ENCODE assay signal across 8 cellular contexts in the genomic region with DNA sequence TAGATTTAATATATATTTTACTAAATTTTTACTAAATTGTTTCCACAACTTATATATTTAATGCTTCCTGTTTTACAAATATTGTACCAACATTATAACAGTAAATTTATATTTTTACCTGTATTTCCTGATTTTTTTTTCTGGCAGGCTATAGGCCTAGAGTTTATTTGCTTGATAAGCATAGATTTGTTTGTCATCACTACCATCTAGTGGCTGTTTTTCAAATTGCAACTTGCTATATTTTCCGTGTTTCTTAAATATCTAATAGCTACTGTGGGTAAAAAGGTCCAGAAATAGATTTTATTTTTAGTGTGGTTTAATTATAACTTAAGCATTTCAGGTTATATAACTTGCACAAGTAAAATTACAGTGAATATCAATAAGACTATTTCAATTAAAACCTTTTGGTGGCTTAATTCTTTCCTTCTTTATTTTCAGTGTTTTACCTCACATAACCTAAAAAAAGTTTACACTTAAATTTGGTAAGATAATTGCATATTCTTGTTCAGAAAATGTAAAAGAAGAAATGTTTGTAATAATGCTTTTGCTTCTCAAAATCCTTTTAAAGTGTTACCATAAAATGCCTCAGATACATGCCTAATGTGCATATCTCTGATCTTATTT.
DNase-seq lines count a peak whose midpoint lies in the region; ATAC-seq, FAIRE-seq and TF ChIP-seq lines count a peak whose summit lies in the region.

No MANE protein-coding gene starts in this region.

- no peaks in the 10 kb centered on the region for H4K20me1 ChIP-seq in GM12878 (ENCODE audit: control insufficient read depth, insufficient read depth)

- peak; percentile 95 for TF ChIP-seq RAD21 in GM12878 (IDR thresholded peaks at IDR 0.05; ENCODE audit: insufficient read depth, low read depth, low read length)

- 0% methylated on average over 1 of the region's 1 CpG for WGBS in heart right ventricle, 2 donors
- WGBS in GM12878 (ENCODE audit: insufficient coverage, insufficient replicate concordance, low lambda C conversion rate, missing lambda C conversion rate), result 0% methylated on average over 1 of the region's 1 CpG

- TF ChIP-seq POLR2A in GM12878 (IDR thresholded peaks at IDR 0.05; ENCODE audit: low read depth, low read length) (no peak), vagina (IDR thresholded peaks at IDR 0.05) (no peak)

- H3K9ac ChIP-seq in GM12878 (ENCODE audit: control insufficient read depth, insufficient read depth, low read length), result no peak overlapping the region

- no peak overlapping the region for H3K4me3 ChIP-seq in heart right ventricle
- no peak overlapping the region for H3K4me3 ChIP-seq in GM12878
- no peak overlapping the region for H3K4me3 ChIP-seq in kidney epithelial cell (ENCODE audit: low read depth, low read length)
- no peak overlapping the region for H3K4me3 ChIP-seq in vagina

- no peaks in the 10 kb centered on the region for H3K79me2 ChIP-seq in GM12878 (ENCODE audit: control insufficient read depth, insufficient read depth, low read length)

- SMC1A ChIA-PET in GM12878 (lab: Charles Lee; ENCODE audit: uncharacterized antibody, unreplicated experiment), result interaction anchor here (0.5 to 7.9 kb wide), 26 partner anchors 11 to 810 kb away, joined by 3 to 427 read pairs (median 6); no protein-coding TSS in a partner anchor

- H2AFZ ChIP-seq in GM12878 (ENCODE audit: control insufficient read depth, low read depth, low read length), result no peak overlapping the region

- intact Hi-C loops in heart right ventricle (cut with DNase I), result loop anchor here in 9 of 10 donors (1.0 to 5.0 kb wide), 9 partner anchors 64 to 134 kb away; a partner anchor contains a TSS
- intact Hi-C loops in cardiac septum (cut with DNase I), result loop anchor here (2.0 kb wide), 1 partner anchor 119 kb away; no protein-coding TSS in a partner anchor
- intact Hi-C loops in GM12878 (cut with micrococcal nuclease; ENCODE audit: unreplicated experiment), result loop anchor here (1.0 to 10.0 kb wide), 2 partner anchors 117 to 547 kb away; no protein-coding TSS in a partner anchor
- intact Hi-C loops in vagina (cut with DNase I), result no loop called here

- H3K27ac ChIP-seq in heart right ventricle, result no peak overlapping the region
- H3K27ac ChIP-seq in GM12878 (ENCODE audit: control insufficient read depth, insufficient read depth), result no peak overlapping the region
- H3K27ac ChIP-seq in vagina, result no peak overlapping the region

- ATAC-seq in heart right ventricle (peak in 1 of 8 donors; percentile 53), HG02840 (IDR thresholded peaks at IDR 0.05; ENCODE audit: low FRiP score, unreplicated experiment) (peak; percentile 52), GM12878 (peak; percentile 73), HG03045 (IDR thresholded peaks at IDR 0.05; ENCODE audit: unreplicated experiment) (no peak)

- CTCF ChIA-PET in GM12878 (lab: Yijun Ruan, JAX), result interaction anchor here (0.6 to 18.3 kb wide), 32 partner anchors 11 to 1477 kb away, joined by 3 to 564 read pairs (median 4); a partner anchor contains a TSS

- POLR2A ChIA-PET in GM12878 (lab: Charles Lee), result interaction anchor here (1.1 kb wide), 1 partner anchor 117 kb away, joined by 3 read pairs; no protein-coding TSS in a partner anchor

- H3K9me3 ChIP-seq in heart right ventricle (no peaks in the 10 kb centered on the region), GM12878 (replicated peaks; ENCODE audit: control insufficient read depth, insufficient read depth, low read length) (no peaks in the 10 kb centered on the region), vagina (no peaks in the 10 kb centered on the region)

- DNase-seq in heart right ventricle (no peak), cardiac septum (ENCODE audit: low spot score) (no peak), NCI-H2107 (lab: John Stamatoyannopoulos, UW) (peak; percentile 10), GM12878 (ENCODE audit: low read depth, low spot score) (peak; percentile 49), kidney epithelial cell (ENCODE audit: low read depth) (no peak), vagina (ENCODE audit: extremely low spot score in 2 of 2) (no peak)

- TF ChIP-seq CTCF in heart right ventricle (IDR thresholded peaks at IDR 0.05), result peak; percentile 73 to 94 (median 84)
- TF ChIP-seq CTCF in GM12878 (IDR thresholded peaks at IDR 0.05 in 2 of 3, conservative IDR thresholded peaks at IDR 0.05 in 1 of 3; ENCODE audit: control insufficient read depth in 2 of 3, extremely low read depth in 1 of 3, insufficient read depth in 1 of 3, low read depth in 3 of 3, low read length in 3 of 3), result peak; percentile 57 to 69 (median 59)
- TF ChIP-seq CTCF in kidney epithelial cell (IDR thresholded peaks at IDR 0.05; ENCODE audit: insufficient read depth, low read length, poor library complexity, severe bottlenecking), result peak; percentile 47
- peak; percentile 61 to 90 (median 76) for TF ChIP-seq CTCF in vagina (IDR thresholded peaks at IDR 0.05)

- no TSS peak for BruUV-seq in GM12878 (replicated peaks; lab: Mats Ljungman, UMichigan)

- in situ Hi-C loops in GM12878 (cut with MboI), result no loop called here

- no peak for TF ChIP-seq EP300 in GM12878 (IDR thresholded peaks at IDR 0.05; ENCODE audit: borderline replicate concordance in 1 of 2, control insufficient read depth in 1 of 2, low read depth in 2 of 2, low read length in 2 of 2)

- H3K4me1 ChIP-seq in heart right ventricle (no peaks in the 10 kb centered on the region), GM12878 (ENCODE audit: control insufficient read depth, insufficient read depth, low read length) (no peaks in the 10 kb centered on the region), vagina (no peaks in the 10 kb centered on the region)

- FAIRE-seq in GM12878 (lab: Jason Lieb, UNC), result no peak

- H3K36me3 ChIP-seq in heart right ventricle (peaks cover 0 to 10% (median 0%) of the 10 kb centered on the region in 9 donors), GM12878 (ENCODE audit: control insufficient read depth in 2 of 2, insufficient read depth in 2 of 2, low read length in 1 of 2) (no peaks in the 10 kb centered on the region; a peak in 1 of 4 replicates), kidney epithelial cell (ENCODE audit: control insufficient read depth, insufficient read depth, low read length) (no peaks in the 10 kb centered on the region), vagina (peaks cover 0 to 4% of the 10 kb centered on the region in 2 donors)

- H3K4me2 ChIP-seq in GM12878 (ENCODE audit: control insufficient read depth, insufficient read depth), result no peak overlapping the region

- RAD21 ChIA-PET in GM12878 (lab: Charles Lee; ENCODE audit: unreplicated experiment), result interaction anchor here (0.6 to 7.9 kb wide), 31 partner anchors 8 to 1301 kb away, joined by 3 to 435 read pairs (median 4); a partner anchor contains a TSS

- no peaks in the 10 kb centered on the region for H3K27me3 ChIP-seq in heart right ventricle
- no peaks in the 10 kb centered on the region for H3K27me3 ChIP-seq in GM12878 (replicated peaks in 1 of 2; ENCODE audit: control insufficient read depth in 2 of 2, insufficient read depth in 2 of 2, low read length in 1 of 2)
- H3K27me3 ChIP-seq in kidney epithelial cell (ENCODE audit: control insufficient read depth, insufficient read depth, low read length), result no peaks in the 10 kb centered on the region
- no peaks in the 10 kb centered on the region for H3K27me3 ChIP-seq in vagina

TF ChIP-seq in GM12878, 131 proteins besides CTCF, POLR2A, EP300 and RAD21:
- TF ChIP-seq ZNF384 (IDR thresholded peaks at IDR 0.05; ENCODE audit: borderline replicate concordance, low read depth, low read length) (0 out of 2 replicates have a peak, but pooled peaks have one; percentile 28), SMC3 (IDR thresholded peaks at IDR 0.05; ENCODE audit: borderline replicate concordance, low read length) (peak; percentile 93), NFXL1 (IDR thresholded peaks at IDR 0.05; ENCODE audit: borderline replicate concordance) (no peak)
TF ChIP-seq in GM12878: peak in this region for 2.

Comparison
In these comparisons a context has a peak if more than half of its experiments do, and no peak if none do; other contexts are left out.
1. DNase-seq: peak in NCI-H2107 (single experiment) and GM12878 (single experiment); none in heart right ventricle (0 of 2), cardiac septum (single experiment), kidney epithelial cell (single experiment) and vagina (0 of 2).
2. Peak in every context shown above with its lines, with median percentiles within 50 percentile points of each other: CTCF ChIP-seq.